ENCODE assay signal across 17 cellular contexts in genomic region chr4:173748353-173748752, GRCh38.
A peak's percentile ranks its signal among the peaks of the same experiment; 100 is the strongest.
DNase-seq lines count a peak whose midpoint lies in the region; ATAC-seq and TF ChIP-seq lines count a peak whose summit lies in the region.
"Had no signal": no experiment of that assay in that cellular context is flagged by ENCODE, and none has a peak within 500 bp of the region (broad histone marks: within the 10 kb centered on the region; RNA-seq: fewer than 3 reads in every experiment).

No MANE protein-coding gene starts in this region.

- H3K9me3 ChIP-seq in tibial artery = no peaks in the 10 kb centered on the region
- H3K9me3 ChIP-seq: esophagus squamous epithelium, MG63 had no signal

- H3K4me3 ChIP-seq in fibroblast of the aortic adventitia (ENCODE audit: low read depth, low read length) = no peak overlapping the region
- H3K4me3 ChIP-seq in tibial artery = no peak overlapping the region
- H3K4me3 ChIP-seq: esophagus squamous epithelium, MG63 had no signal

- ATAC-seq in Right ventricle myocardium superior (ENCODE audit: poor library complexity) (peak; percentile 28), SK-N-SH treated with all-trans-retinoic acid at 6 μM for 48 hours (peak; percentile 86), HG03342 (IDR thresholded peaks at IDR 0.05; ENCODE audit: unreplicated experiment) (no peak)
- ATAC-seq: natural killer cell had no signal

- no peak for DNase-seq in Right ventricle myocardium superior
- no peak for DNase-seq in cardiac septum (ENCODE audit: low spot score)
- DNase-seq in fibroblast of the aortic adventitia (ENCODE audit: low read depth) = peak; percentile 73
- no peak for DNase-seq in tibial artery
- DNase-seq in ACHN = no peak
- DNase-seq in GDM1 (lab: John Stamatoyannopoulos, UW) = no peak
- DNase-seq: 8988T; activated T-cell treated with anti-CD3 and anti-CD28 coated beads, Interleukin-2, amount 50 U/mL, for 48 hours; COR-L47; esophagus squamous epithelium; MG63; natural killer cell; NCI-H2081; NCI-H82; T-helper 9 cell had no signal

- no peaks in the 10 kb centered on the region for H3K36me3 ChIP-seq in tibial artery
- H3K36me3 ChIP-seq: esophagus squamous epithelium, MG63 had no signal

- no peaks in the 10 kb centered on the region for H3K27me3 ChIP-seq in tibial artery
- H3K27me3 ChIP-seq: esophagus squamous epithelium, MG63 had no signal

- intact Hi-C loops in Right ventricle myocardium superior (cut with DNase I) (loop anchor here (5.0 kb wide), 2 partner anchors 216 to 231 kb away; partner anchors contain the start of gene HAND2), cardiac septum (cut with DNase I) (loop anchor here (5.0 to 10.0 kb wide), 3 partner anchors 244 to 409 kb away; no protein-coding TSS in a partner anchor), tibial artery (cut with DNase I; ENCODE audit: low total_unique reads) (loop anchor here (5.0 kb wide), 1 partner anchor 241 kb away; no protein-coding TSS in a partner anchor)

- no peaks in the 10 kb centered on the region for H3K4me1 ChIP-seq in tibial artery
- H3K4me1 ChIP-seq: esophagus squamous epithelium had no signal

- in situ Hi-C loops in ACHN (cut with HindIII; ENCODE audit: low pct_ligation_motif_present, low pct_unique_long_range_greater_than_20kb, low sequenced_read_pairs) = no loop called here

- no peak overlapping the region for H3K27ac ChIP-seq in tibial artery
- H3K27ac ChIP-seq: esophagus squamous epithelium had no signal

- TF ChIP-seq CTCF in fibroblast of the aortic adventitia (IDR thresholded peaks at IDR 0.05; ENCODE audit: insufficient read depth, low read length) (peak; percentile 45), tibial artery (IDR thresholded peaks at IDR 0.05) (peak; percentile 39 to 44)

TF ChIP-seq in SK-N-SH treated with all-trans-retinoic acid at 6 μM for 48 hours, 23 proteins besides CTCF, POLR2A, EP300 and RAD21:
- TF ChIP-seq SNAI2 (CRISPR knock-in tag; IDR thresholded peaks at IDR 0.05) (peak; percentile 15; the same call in 1 of the 2 replicates), TSHZ2 (CRISPR knock-in tag; IDR thresholded peaks at IDR 0.05) (0 out of 2 replicates have a peak, but pooled peaks have one; percentile 42), ZFP3 (CRISPR knock-in tag; IDR thresholded peaks at IDR 0.05) (no peak), RARB (CRISPR knock-in tag; IDR thresholded peaks at IDR 0.05) (no peak), ZFP30 (CRISPR knock-in tag; IDR thresholded peaks at IDR 0.05) (no peak)
